Comparison of ENCODE assay signal across 14 cellular contexts in genomic region chr10:97511711-97512445, GRCh38.
"Had no signal": no experiment of that assay in that cellular context is flagged by ENCODE, and none has a peak within 500 bp of the region (broad histone marks: within the 10 kb centered on the region; RNA-seq: fewer than 3 reads in every experiment).

No MANE protein-coding gene starts in this region.

- H3K4me3 Mint-ChIP-seq: central memory CD8-positive, alpha-beta T cell; natural killer cell treated with Interleukin-12 subunit alpha and Interleukin-12 subunit beta and Interleukin-15 and Interleukin-18, amount 100 ng/mL, for 72 hours; stimulated activated effector memory CD8-positive, alpha-beta T cell treated with anti-CD3 and anti-CD28 coated beads, Interleukin-12 subunit alpha, Interleukin-12 subunit beta, amount 100 ng/mL, for 72 hours had no signal

- ATAC-seq: activated naive CD4-positive, alpha-beta T cell treated with anti-CD3 and anti-CD28 coated beads, Interleukin-2, amount 50 U/mL, for 72 hours; foreskin keratinocyte; natural killer cell treated with Interleukin-12 subunit alpha and Interleukin-12 subunit beta and Interleukin-15 and Interleukin-18, amount 100 ng/mL, for 72 hours; stimulated activated effector memory CD8-positive, alpha-beta T cell treated with anti-CD3 and anti-CD28 coated beads, Interleukin-12 subunit alpha, Interleukin-12 subunit beta, amount 100 ng/mL, for 72 hours had no signal

- H3K27ac Mint-ChIP-seq: activated naive CD4-positive, alpha-beta T cell treated with anti-CD3 and anti-CD28 coated beads, Interleukin-2, amount 50 U/mL, for 72 hours; natural killer cell treated with Interleukin-12 subunit alpha and Interleukin-12 subunit beta and Interleukin-15 and Interleukin-18, amount 100 ng/mL, for 72 hours; stimulated activated effector memory CD8-positive, alpha-beta T cell treated with anti-CD3 and anti-CD28 coated beads, Interleukin-12 subunit alpha, Interleukin-12 subunit beta, amount 100 ng/mL, for 72 hours had no signal

- H3K4me1 Mint-ChIP-seq: stimulated activated effector memory CD8-positive, alpha-beta T cell treated with anti-CD3 and anti-CD28 coated beads, Interleukin-12 subunit alpha, Interleukin-12 subunit beta, amount 100 ng/mL, for 72 hours had no signal

- DNase-seq: activated CD4-positive, alpha-beta T cell treated with anti-CD3 and anti-CD28 coated beads for 1 hour; activated CD4-positive, alpha-beta T cell treated with anti-CD3 and anti-CD28 coated beads, Interleukin-2, amount 50 U/mL, for 4 hours; activated gamma-delta T cell; activated T-cell treated with anti-CD3 and anti-CD28 coated beads for 4 hours; effector CD8-positive, alpha-beta T cell; foreskin keratinocyte; stimulated activated CD4-positive, alpha-beta T cell treated with anti-CD3 and anti-CD28 coated beads, Interleukin-12 subunit alpha, Interleukin-12 subunit beta, amount 100 ng/mL, for 4 hours; stimulated activated CD4-positive, alpha-beta T cell treated with anti-CD3 and anti-CD28 coated beads, Interleukin-2, amount 100 ng/mL, for 24 hours had no signal

- H3K9me3 Mint-ChIP-seq: activated naive CD4-positive, alpha-beta T cell treated with anti-CD3 and anti-CD28 coated beads, Interleukin-2, amount 50 U/mL, for 72 hours; central memory CD8-positive, alpha-beta T cell; natural killer cell treated with Interleukin-12 subunit alpha and Interleukin-12 subunit beta and Interleukin-15 and Interleukin-18, amount 100 ng/mL, for 72 hours; stimulated activated effector memory CD8-positive, alpha-beta T cell treated with anti-CD3 and anti-CD28 coated beads, Interleukin-12 subunit alpha, Interleukin-12 subunit beta, amount 100 ng/mL, for 72 hours had no signal

- H3K4me3 ChIP-seq: coronary artery, SK-N-MC had no signal

- H3K36me3 Mint-ChIP-seq: activated naive CD4-positive, alpha-beta T cell treated with anti-CD3 and anti-CD28 coated beads, Interleukin-2, amount 50 U/mL, for 72 hours; natural killer cell treated with Interleukin-12 subunit alpha and Interleukin-12 subunit beta and Interleukin-15 and Interleukin-18, amount 100 ng/mL, for 72 hours; stimulated activated effector memory CD8-positive, alpha-beta T cell treated with anti-CD3 and anti-CD28 coated beads, Interleukin-12 subunit alpha, Interleukin-12 subunit beta, amount 100 ng/mL, for 72 hours had no signal

- H3K27ac ChIP-seq: coronary artery, foreskin keratinocyte, SK-N-MC had no signal

- H3K27me3 ChIP-seq: foreskin keratinocyte had no signal
